In genomic region chrX:154399527-154400368, GRCh38 we compare ENCODE assay signal across 8 cellular contexts. TPM values are rescaled to one million over a fixed set of nuclear protein-coding genes. Genes with fewer than 3 reads are reported as not detected.
A peak's percentile ranks its signal among the peaks of the same experiment; 100 is the strongest.
DNase-seq lines count a peak whose midpoint lies in the region; TF ChIP-seq lines count a peak whose summit lies in the region.

No MANE protein-coding gene starts in this region.

- H3K9ac ChIP-seq in neural progenitor cell: no peak overlapping the region

- peaks cover 52% of the 10 kb centered on the region for H3F3A ChIP-seq in PC-9 (ENCODE audit: insufficient read depth, low read depth)
- H3F3A ChIP-seq in neural progenitor cell (ENCODE audit: low read depth): peaks cover 50% of the 10 kb centered on the region

- no peak for TF ChIP-seq CTCF in Calu3 (IDR thresholded peaks at IDR 0.05; ENCODE audit: unreplicated experiment)
- TF ChIP-seq CTCF in PC-9 (conservative IDR thresholded peaks at IDR 0.05): no peak
- TF ChIP-seq CTCF in dorsolateral prefrontal cortex (IDR thresholded peaks at IDR 0.05 in 54 of 56, conservative IDR thresholded peaks at IDR 0.05 in 2 of 56; ENCODE audit: low read depth in 1 of 56, partially characterized antibody in 56 of 56): no peak
- no peak for TF ChIP-seq CTCF in neural progenitor cell (IDR thresholded peaks at IDR 0.05)

- peak overlapping the region; percentile 99 for H3K27ac Mint-ChIP-seq in Calu3 (ENCODE audit: unreplicated experiment)
- peak overlapping the region; percentile 66 for H3K27ac Mint-ChIP-seq in neural progenitor cell

- DNase-seq in Calu3: no peak
- no peak for DNase-seq in PC-9
- no peak for DNase-seq in dorsolateral prefrontal cortex
- DNase-seq in neural progenitor cell (ENCODE audit: low spot score): no peak
- no peak for DNase-seq in NCI-H2196 (lab: John Stamatoyannopoulos, UW; ENCODE audit: unreplicated experiment)
- no peak for DNase-seq in SKM-1 treated with dmso at 0.1 percent for 144 hours (lab: John Stamatoyannopoulos, UW; ENCODE audit: unreplicated experiment)
- no peak for DNase-seq in NCI-H2227 (lab: John Stamatoyannopoulos, UW; ENCODE audit: unreplicated experiment)
- DNase-seq in NCI-H1436 treated with DMSO at 0.1 percent for 48 hours (lab: John Stamatoyannopoulos, UW): no peak

- H3K9me3 Mint-ChIP-seq in Calu3 (ENCODE audit: low read depth, unreplicated experiment) (no peaks in the 10 kb centered on the region), neural progenitor cell (peaks cover 24% of the 10 kb centered on the region)

- H3K4me1 Mint-ChIP-seq in Calu3 (ENCODE audit: low read depth, unreplicated experiment) (no peaks in the 10 kb centered on the region), neural progenitor cell (peaks cover 13% of the 10 kb centered on the region)

- H3K4me3 ChIP-seq in PC-9 (peak overlapping the region; percentile 93), dorsolateral prefrontal cortex (peak overlapping the region in 57 of 59 donors; percentile 53 to 90 (median 75)), neural progenitor cell (peak overlapping the region; percentile 78)

- H3K79me2 ChIP-seq in PC-9 (ENCODE audit: low read depth) (peaks cover 29% of the 10 kb centered on the region), neural progenitor cell (ENCODE audit: low read depth) (peaks cover 20% of the 10 kb centered on the region)

- peak overlapping the region; percentile 97 for H3K27ac ChIP-seq in PC-9
- peak overlapping the region in 33 of 59 donors; percentile 3 to 99 (median 96) for H3K27ac ChIP-seq in dorsolateral prefrontal cortex
- H3K27ac ChIP-seq in neural progenitor cell: no peak overlapping the region

- intact Hi-C loops in Calu3 (cut with micrococcal nuclease; ENCODE audit: unreplicated experiment) (no loop called here), PC-9 (cut with micrococcal nuclease; ENCODE audit: unreplicated experiment) (loop anchor here (5.0 kb wide), 4 partner anchors 43 to 133 kb away; partner anchors contain the start of genes FAM50A, PLXNA3 and UBL4A), dorsolateral prefrontal cortex (cut with DNase I) (loop anchor here (5.0 to 10.0 kb wide), 3 partner anchors 33 to 115 kb away; partner anchors contain the start of genes FAM3A (in 1 of the 2) and GDI1 (in 1 of the 2))

- peaks cover 20% of the 10 kb centered on the region for H3K36me3 ChIP-seq in PC-9 (ENCODE audit: low read depth)
- no peaks in the 10 kb centered on the region for H3K36me3 ChIP-seq in neural progenitor cell

- no peak overlapping the region for H2AFZ ChIP-seq in PC-9
- H2AFZ ChIP-seq in neural progenitor cell (replicated peaks): no peak overlapping the region

- CTCF ChIA-PET in Calu3 (lab: Charles Lee) (interaction anchor here (1.2 kb wide), 1 partner anchor 142 kb away, joined by 3 read pairs; no protein-coding TSS in a partner anchor), PC-9 (lab: Charles Lee) (interaction anchor here (4.4 kb wide), 1 partner anchor 26 kb away, joined by 14 read pairs; the partner anchor contains the start of gene FLNA)

- H3K27me3 ChIP-seq in PC-9 (ENCODE audit: insufficient read depth, low read depth) (no peaks in the 10 kb centered on the region), dorsolateral prefrontal cortex (peaks cover 0 to 65% (median 6%) of the 10 kb centered on the region in 45 donors), neural progenitor cell (no peaks in the 10 kb centered on the region)

- BruUV-seq in Calu3 (replicated peaks; lab: Mats Ljungman, UMichigan) (no TSS peak), PC-9 (replicated peaks; lab: Mats Ljungman, UMichigan) (no TSS peak)

- POLR2A ChIA-PET in PC-9 (lab: Charles Lee; ENCODE audit: unreplicated experiment): interaction anchor here (0.6 kb wide), 1 partner anchor 12 kb away, joined by 4 read pairs; no protein-coding TSS in a partner anchor

- H4K20me1 ChIP-seq in PC-9 (ENCODE audit: insufficient read depth) (peaks cover 22% of the 10 kb centered on the region), neural progenitor cell (ENCODE audit: low read depth) (peaks cover 23% of the 10 kb centered on the region)

- H3K4me1 ChIP-seq in PC-9 (replicated peaks; ENCODE audit: insufficient read depth) (peaks cover 12% of the 10 kb centered on the region), neural progenitor cell (no peaks in the 10 kb centered on the region)

- H3K4me3 Mint-ChIP-seq in Calu3 (ENCODE audit: low read depth, unreplicated experiment) (peak overlapping the region; percentile 86), neural progenitor cell (peak overlapping the region; percentile 98)

- H3K9me3 ChIP-seq in PC-9 (ENCODE audit: insufficient read depth, low read depth) (no peaks in the 10 kb centered on the region), neural progenitor cell (ENCODE audit: low read depth) (no peaks in the 10 kb centered on the region)

- H3K4me2 ChIP-seq in PC-9 (peak overlapping the region; percentile 94), neural progenitor cell (peak overlapping the region; percentile 87)

- H3K27me3 Mint-ChIP-seq in Calu3 (ENCODE audit: unreplicated experiment): peaks cover 16% of the 10 kb centered on the region
- H3K27me3 Mint-ChIP-seq in neural progenitor cell (ENCODE audit: insufficient read depth, low read depth): peaks cover 16% of the 10 kb centered on the region

- H3K9me2 ChIP-seq in PC-9 (ENCODE audit: insufficient read depth): no peaks in the 10 kb centered on the region

- peaks cover 81% of the 10 kb centered on the region for H3K36me3 Mint-ChIP-seq in Calu3 (ENCODE audit: insufficient read depth, unreplicated experiment)
- peaks cover 15% of the 10 kb centered on the region for H3K36me3 Mint-ChIP-seq in neural progenitor cell

RNA-seq across cellular contexts. Expression of gene RPL10, which starts 1.6 kb away (rescaled TPM):
- total RNA-seq in Calu3 (2022) (1,458 and 1,495 TPM in 2 replicates), PC-9 (2021) (3,447 and 3,685 TPM in 2 replicates), dorsolateral prefrontal cortex (1,000 to 10,000 TPM in 1 of 120 experiments, 100 to 1,000 TPM in 119; 412 to 1,036 (median 652) TPM), neural progenitor cell (ENCODE audit: low replicate concordance) (4,507 and 7,403 TPM in 2 replicates)

RNA-seq across cellular contexts. Expression of gene DNASE1L1, which starts 9.3 kb away (rescaled TPM):
- total RNA-seq in Calu3 (2022) (28.8 and 30.6 TPM in 2 replicates), PC-9 (2021) (25.9 and 28.3 TPM in 2 replicates), dorsolateral prefrontal cortex (10 to 100 TPM in 118 of 120 experiments, 1 to 10 TPM in 2; 8.0 to 29.0 (median 17.4) TPM), neural progenitor cell (ENCODE audit: low replicate concordance) (14.2 and 27.2 TPM in 2 replicates)

RNA-seq across cellular contexts. Expression of gene TAFAZZIN, which starts 11.6 kb away (rescaled TPM):
- total RNA-seq in Calu3 (2022) (55.0 and 56.3 TPM in 2 replicates), PC-9 (2021) (95.8 and 134 TPM in 2 replicates), dorsolateral prefrontal cortex (100 to 1,000 TPM in 4 of 120 experiments, 10 to 100 TPM in 116; 35.6 to 127 (median 62.3) TPM), neural progenitor cell (ENCODE audit: low replicate concordance) (19.8 and 46.5 TPM in 2 replicates)

RNA-seq across cellular contexts. Expression of gene EMD, which starts 20.7 kb away (rescaled TPM):
- total RNA-seq in Calu3 (2022): 75.1 TPM in 2 replicates
- total RNA-seq in PC-9 (2021): 132 and 164 TPM in 2 replicates
- 10 to 100 TPM; 21.9 to 72.7 (median 41.5) TPM for total RNA-seq in dorsolateral prefrontal cortex
- total RNA-seq in neural progenitor cell (ENCODE audit: low replicate concordance): 18.3 and 62.0 TPM in 2 replicates

RNA-seq across cellular contexts. Expression of gene FLNA, which starts 25.3 kb away (rescaled TPM):
- 973 and 1,240 TPM in 2 replicates for total RNA-seq in Calu3 (2022)
- total RNA-seq in PC-9 (2021): 1,841 and 2,308 TPM in 2 replicates
- 100 to 1,000 TPM in 68 of 120 experiments, 10 to 100 TPM in 52; 48.9 to 557 (median 107) TPM for total RNA-seq in dorsolateral prefrontal cortex
- 189 and 559 TPM in 2 replicates for total RNA-seq in neural progenitor cell (ENCODE audit: low replicate concordance)
